ENCODE assay signal across 1 cellular context in the genomic region with DNA sequence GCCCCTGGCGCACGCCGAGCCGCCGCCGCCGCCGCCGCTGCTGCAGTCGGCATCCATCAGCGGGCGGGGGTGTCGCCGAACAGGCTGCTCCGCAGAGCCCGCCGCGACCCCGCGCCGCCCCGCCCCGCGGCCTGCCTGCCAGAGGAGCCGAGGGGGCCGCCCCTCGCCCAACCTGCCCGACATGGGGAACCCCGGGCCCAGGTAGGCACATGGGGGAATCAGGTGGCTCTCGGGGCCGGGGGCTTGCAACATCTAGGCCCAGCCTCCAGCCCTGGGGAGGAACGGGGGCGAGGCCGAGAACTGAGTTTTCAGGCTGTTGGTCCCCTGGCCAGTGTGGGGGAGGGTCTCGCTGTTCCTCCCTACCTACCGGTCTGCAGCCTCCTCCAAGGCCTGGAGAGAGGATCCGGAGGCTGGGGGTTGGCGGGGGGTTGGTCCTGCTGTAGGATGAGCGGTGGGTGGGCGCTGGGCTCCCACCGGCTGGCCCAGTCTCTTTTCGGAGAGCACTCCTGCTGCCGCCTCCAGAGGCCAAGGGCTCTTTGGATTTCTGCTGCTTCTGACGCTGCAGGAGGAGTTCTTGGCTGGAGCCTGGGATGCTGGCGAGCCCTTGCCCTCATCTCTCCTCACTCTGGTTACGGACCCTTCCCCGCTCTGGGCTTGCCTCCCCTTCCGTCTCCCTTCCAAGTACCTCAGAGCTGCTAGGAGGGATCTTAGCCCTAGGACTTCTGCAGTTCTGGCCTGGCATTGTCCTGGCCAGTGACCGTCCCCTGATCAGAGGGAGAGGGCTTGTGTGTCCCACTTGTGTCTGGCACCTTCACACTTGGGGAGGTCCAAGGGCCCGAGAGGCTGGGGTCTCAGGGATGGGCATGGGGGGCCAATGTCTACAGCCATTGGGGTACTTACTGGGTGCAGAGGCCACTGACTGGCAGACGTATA.
TF ChIP-seq lines count a peak whose summit lies in the region.

A gene (plus strand): TSS at position 45 of the 933 bp plus-strand sequence. CDS start 19,038 bp downstream, outside the sequence.

TF ChIP-seq in HEK293, 187 proteins besides CTCF, POLR2A, EP300 and RAD21:
- TF ChIP-seq, protein P1, sequence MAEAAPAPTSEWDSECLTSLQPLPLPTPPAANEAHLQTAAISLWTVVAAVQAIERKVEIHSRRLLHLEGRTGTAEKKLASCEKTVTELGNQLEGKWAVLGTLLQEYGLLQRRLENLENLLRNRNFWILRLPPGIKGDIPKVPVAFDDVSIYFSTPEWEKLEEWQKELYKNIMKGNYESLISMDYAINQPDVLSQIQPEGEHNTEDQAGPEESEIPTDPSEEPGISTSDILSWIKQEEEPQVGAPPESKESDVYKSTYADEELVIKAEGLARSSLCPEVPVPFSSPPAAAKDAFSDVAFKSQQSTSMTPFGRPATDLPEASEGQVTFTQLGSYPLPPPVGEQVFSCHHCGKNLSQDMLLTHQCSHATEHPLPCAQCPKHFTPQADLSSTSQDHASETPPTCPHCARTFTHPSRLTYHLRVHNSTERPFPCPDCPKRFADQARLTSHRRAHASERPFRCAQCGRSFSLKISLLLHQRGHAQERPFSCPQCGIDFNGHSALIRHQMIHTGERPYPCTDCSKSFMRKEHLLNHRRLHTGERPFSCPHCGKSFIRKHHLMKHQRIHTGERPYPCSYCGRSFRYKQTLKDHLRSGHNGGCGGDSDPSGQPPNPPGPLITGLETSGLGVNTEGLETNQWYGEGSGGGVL (tag by site-specific recombination; IDR thresholded peaks at IDR 0.05), result peak; percentile 23; the same call in 1 of the 2 replicates
- TF ChIP-seq ZNF266 (tag by site-specific recombination; IDR thresholded peaks at IDR 0.05; ENCODE audit: low read depth) (no peak), ZBTB17 (tag by site-specific recombination; IDR thresholded peaks at IDR 0.05) (peak; percentile 24; the same call in 1 of the 2 replicates), SP2 (tag by site-specific recombination; IDR thresholded peaks at IDR 0.05) (peak; percentile 41), ZFHX2 (tag by site-specific recombination; conservative IDR thresholded peaks at IDR 0.05) (peak; percentile 90), GLIS2 (tag by site-specific recombination; IDR thresholded peaks at IDR 0.05) (peak; percentile 76), ZIC2 (tag by site-specific recombination; IDR thresholded peaks at IDR 0.05) (peak; percentile 64), ZNF596 (tag by site-specific recombination; IDR thresholded peaks at IDR 0.05) (0 out of 2 replicates have a peak, but pooled peaks have one; percentile 19), ZNF169 (tag by site-specific recombination; IDR thresholded peaks at IDR 0.05) (no peak), EGR2 (tag by site-specific recombination; IDR thresholded peaks at IDR 0.05; ENCODE audit: low read depth) (peak; percentile 85), ZBTB48 (tag by site-specific recombination; IDR thresholded peaks at IDR 0.05) (0 out of 2 replicates have a peak, but pooled peaks have one; percentile 29), GLIS1 (tag by site-specific recombination; IDR thresholded peaks at IDR 0.05) (peak; percentile 28; the same call in 1 of the 2 replicates), ZNF341 (tag by site-specific recombination; IDR thresholded peaks at IDR 0.05; ENCODE audit: low read depth) (peak; percentile 74)
- TF ChIP-seq, protein P2, sequence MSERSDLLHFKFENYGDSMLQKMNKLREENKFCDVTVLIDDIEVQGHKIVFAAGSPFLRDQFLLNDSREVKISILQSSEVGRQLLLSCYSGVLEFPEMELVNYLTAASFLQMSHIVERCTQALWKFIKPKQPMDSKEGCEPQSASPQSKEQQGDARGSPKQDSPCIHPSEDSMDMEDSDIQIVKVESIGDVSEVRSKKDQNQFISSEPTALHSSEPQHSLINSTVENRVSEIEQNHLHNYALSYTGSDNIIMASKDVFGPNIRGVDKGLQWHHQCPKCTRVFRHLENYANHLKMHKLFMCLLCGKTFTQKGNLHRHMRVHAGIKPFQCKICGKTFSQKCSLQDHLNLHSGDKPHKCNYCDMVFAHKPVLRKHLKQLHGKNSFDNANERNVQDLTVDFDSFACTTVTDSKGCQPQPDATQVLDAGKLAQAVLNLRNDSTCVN (tag by site-specific recombination; optimal IDR thresholded peaks at IDR 0.05), result peak; percentile 22
- TF ChIP-seq, protein P3, sequence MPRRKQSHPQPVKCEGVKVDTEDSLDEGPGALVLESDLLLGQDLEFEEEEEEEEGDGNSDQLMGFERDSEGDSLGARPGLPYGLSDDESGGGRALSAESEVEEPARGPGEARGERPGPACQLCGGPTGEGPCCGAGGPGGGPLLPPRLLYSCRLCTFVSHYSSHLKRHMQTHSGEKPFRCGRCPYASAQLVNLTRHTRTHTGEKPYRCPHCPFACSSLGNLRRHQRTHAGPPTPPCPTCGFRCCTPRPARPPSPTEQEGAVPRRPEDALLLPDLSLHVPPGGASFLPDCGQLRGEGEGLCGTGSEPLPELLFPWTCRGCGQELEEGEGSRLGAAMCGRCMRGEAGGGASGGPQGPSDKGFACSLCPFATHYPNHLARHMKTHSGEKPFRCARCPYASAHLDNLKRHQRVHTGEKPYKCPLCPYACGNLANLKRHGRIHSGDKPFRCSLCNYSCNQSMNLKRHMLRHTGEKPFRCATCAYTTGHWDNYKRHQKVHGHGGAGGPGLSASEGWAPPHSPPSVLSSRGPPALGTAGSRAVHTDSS (tag by site-specific recombination; IDR thresholded peaks at IDR 0.05), result peak; percentile 18; the same call in 1 of the 2 replicates
- TF ChIP-seq, protein P4, sequence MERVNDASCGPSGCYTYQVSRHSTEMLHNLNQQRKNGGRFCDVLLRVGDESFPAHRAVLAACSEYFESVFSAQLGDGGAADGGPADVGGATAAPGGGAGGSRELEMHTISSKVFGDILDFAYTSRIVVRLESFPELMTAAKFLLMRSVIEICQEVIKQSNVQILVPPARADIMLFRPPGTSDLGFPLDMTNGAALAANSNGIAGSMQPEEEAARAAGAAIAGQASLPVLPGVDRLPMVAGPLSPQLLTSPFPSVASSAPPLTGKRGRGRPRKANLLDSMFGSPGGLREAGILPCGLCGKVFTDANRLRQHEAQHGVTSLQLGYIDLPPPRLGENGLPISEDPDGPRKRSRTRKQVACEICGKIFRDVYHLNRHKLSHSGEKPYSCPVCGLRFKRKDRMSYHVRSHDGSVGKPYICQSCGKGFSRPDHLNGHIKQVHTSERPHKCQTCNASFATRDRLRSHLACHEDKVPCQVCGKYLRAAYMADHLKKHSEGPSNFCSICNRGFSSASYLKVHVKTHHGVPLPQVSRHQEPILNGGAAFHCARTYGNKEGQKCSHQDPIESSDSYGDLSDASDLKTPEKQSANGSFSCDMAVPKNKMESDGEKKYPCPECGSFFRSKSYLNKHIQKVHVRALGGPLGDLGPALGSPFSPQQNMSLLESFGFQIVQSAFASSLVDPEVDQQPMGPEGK (tag by site-specific recombination; IDR thresholded peaks at IDR 0.05), result 0 out of 2 replicates have a peak, but pooled peaks have one; percentile 14
- TF ChIP-seq, protein P5, sequence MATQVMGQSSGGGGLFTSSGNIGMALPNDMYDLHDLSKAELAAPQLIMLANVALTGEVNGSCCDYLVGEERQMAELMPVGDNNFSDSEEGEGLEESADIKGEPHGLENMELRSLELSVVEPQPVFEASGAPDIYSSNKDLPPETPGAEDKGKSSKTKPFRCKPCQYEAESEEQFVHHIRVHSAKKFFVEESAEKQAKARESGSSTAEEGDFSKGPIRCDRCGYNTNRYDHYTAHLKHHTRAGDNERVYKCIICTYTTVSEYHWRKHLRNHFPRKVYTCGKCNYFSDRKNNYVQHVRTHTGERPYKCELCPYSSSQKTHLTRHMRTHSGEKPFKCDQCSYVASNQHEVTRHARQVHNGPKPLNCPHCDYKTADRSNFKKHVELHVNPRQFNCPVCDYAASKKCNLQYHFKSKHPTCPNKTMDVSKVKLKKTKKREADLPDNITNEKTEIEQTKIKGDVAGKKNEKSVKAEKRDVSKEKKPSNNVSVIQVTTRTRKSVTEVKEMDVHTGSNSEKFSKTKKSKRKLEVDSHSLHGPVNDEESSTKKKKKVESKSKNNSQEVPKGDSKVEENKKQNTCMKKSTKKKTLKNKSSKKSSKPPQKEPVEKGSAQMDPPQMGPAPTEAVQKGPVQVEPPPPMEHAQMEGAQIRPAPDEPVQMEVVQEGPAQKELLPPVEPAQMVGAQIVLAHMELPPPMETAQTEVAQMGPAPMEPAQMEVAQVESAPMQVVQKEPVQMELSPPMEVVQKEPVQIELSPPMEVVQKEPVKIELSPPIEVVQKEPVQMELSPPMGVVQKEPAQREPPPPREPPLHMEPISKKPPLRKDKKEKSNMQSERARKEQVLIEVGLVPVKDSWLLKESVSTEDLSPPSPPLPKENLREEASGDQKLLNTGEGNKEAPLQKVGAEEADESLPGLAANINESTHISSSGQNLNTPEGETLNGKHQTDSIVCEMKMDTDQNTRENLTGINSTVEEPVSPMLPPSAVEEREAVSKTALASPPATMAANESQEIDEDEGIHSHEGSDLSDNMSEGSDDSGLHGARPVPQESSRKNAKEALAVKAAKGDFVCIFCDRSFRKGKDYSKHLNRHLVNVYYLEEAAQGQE (tag by site-specific recombination; IDR thresholded peaks at IDR 0.05), result no peak
- TF ChIP-seq, protein P6, sequence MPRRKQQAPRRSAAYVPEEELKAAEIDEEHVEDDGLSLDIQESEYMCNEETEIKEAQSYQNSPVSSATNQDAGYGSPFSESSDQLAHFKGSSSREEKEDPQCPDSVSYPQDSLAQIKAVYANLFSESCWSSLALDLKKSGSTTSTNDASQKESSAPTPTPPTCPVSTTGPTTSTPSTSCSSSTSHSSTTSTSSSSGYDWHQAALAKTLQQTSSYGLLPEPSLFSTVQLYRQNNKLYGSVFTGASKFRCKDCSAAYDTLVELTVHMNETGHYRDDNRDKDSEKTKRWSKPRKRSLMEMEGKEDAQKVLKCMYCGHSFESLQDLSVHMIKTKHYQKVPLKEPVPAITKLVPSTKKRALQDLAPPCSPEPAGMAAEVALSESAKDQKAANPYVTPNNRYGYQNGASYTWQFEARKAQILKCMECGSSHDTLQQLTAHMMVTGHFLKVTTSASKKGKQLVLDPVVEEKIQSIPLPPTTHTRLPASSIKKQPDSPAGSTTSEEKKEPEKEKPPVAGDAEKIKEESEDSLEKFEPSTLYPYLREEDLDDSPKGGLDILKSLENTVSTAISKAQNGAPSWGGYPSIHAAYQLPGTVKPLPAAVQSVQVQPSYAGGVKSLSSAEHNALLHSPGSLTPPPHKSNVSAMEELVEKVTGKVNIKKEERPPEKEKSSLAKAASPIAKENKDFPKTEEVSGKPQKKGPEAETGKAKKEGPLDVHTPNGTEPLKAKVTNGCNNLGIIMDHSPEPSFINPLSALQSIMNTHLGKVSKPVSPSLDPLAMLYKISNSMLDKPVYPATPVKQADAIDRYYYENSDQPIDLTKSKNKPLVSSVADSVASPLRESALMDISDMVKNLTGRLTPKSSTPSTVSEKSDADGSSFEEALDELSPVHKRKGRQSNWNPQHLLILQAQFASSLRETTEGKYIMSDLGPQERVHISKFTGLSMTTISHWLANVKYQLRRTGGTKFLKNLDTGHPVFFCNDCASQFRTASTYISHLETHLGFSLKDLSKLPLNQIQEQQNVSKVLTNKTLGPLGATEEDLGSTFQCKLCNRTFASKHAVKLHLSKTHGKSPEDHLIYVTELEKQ (tag by site-specific recombination; IDR thresholded peaks at IDR 0.05; ENCODE audit: borderline replicate concordance), result no peak
